1 cellular context compared by ENCODE assay signal in genomic region chr11:64803163-64803845, GRCh38.
TF ChIP-seq lines count a peak whose summit lies in the region.

TSS of gene MAP4K2 (minus strand) at chr11:64803214. CDS start at chr11:64803149, 65 bp downstream.

TF ChIP-seq in HepG2, 621 proteins besides CTCF, POLR2A, EP300 and RAD21 (continued from another document):
- TF ChIP-seq SP1 (IDR thresholded peaks at IDR 0.05) (no peak), SP1 (CRISPR knock-in tag; IDR thresholded peaks at IDR 0.05) (no peak; the same call in 1 of the 2 replicates), RFX5 (IDR thresholded peaks at IDR 0.05; ENCODE audit: low read depth, low read length) (no peak), ZBTB2 (CRISPR knock-in tag; IDR thresholded peaks at IDR 0.05; ENCODE audit: low read depth) (peak; percentile 93), GTF3A (CRISPR knock-in tag; conservative IDR thresholded peaks at IDR 0.05) (no peak), ZFP41 (CRISPR knock-in tag; IDR thresholded peaks at IDR 0.05; ENCODE audit: borderline replicate concordance) (no peak), GMEB1 (CRISPR knock-in tag; IDR thresholded peaks at IDR 0.05; ENCODE audit: borderline replicate concordance) (0 out of 2 replicates have a peak, but pooled peaks have one; percentile 22), CC2D1A (CRISPR knock-in tag; IDR thresholded peaks at IDR 0.05) (no peak), ZBTB1 (CRISPR knock-in tag; IDR thresholded peaks at IDR 0.05; ENCODE audit: borderline replicate concordance) (no peak), IKZF5 (CRISPR knock-in tag; IDR thresholded peaks at IDR 0.05) (no peak), ZSCAN20 (CRISPR knock-in tag; IDR thresholded peaks at IDR 0.05; ENCODE audit: borderline replicate concordance) (no peak), SP140L (CRISPR knock-in tag; IDR thresholded peaks at IDR 0.05; ENCODE audit: borderline replicate concordance) (no peak), ETV5 (CRISPR knock-in tag; IDR thresholded peaks at IDR 0.05; ENCODE audit: borderline replicate concordance) (peak; percentile 48; the same call in 1 of the 2 replicates)
- TF ChIP-seq, protein P1, sequence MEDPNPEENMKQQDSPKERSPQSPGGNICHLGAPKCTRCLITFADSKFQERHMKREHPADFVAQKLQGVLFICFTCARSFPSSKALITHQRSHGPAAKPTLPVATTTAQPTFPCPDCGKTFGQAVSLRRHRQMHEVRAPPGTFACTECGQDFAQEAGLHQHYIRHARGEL (CRISPR knock-in tag; IDR thresholded peaks at IDR 0.05), result no peak
- TF ChIP-seq, protein P2, sequence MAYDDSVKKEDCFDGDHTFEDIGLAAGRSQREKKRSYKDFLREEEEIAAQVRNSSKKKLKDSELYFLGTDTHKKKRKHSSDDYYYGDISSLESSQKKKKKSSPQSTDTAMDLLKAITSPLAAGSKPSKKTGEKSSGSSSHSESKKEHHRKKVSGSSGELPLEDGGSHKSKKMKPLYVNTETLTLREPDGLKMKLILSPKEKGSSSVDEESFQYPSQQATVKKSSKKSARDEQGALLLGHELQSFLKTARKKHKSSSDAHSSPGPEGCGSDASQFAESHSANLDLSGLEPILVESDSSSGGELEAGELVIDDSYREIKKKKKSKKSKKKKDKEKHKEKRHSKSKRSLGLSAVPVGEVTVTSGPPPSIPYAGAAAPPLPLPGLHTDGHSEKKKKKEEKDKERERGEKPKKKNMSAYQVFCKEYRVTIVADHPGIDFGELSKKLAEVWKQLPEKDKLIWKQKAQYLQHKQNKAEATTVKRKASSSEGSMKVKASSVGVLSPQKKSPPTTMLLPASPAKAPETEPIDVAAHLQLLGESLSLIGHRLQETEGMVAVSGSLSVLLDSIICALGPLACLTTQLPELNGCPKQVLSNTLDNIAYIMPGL (CRISPR knock-in tag; IDR thresholded peaks at IDR 0.05; ENCODE audit: borderline replicate concordance in 1 of 2, low read depth in 1 of 2), result peak in 1 of 2 experiments; percentile 26; a peak in 1 of 4 replicates
